In genomic region chr19:6360857-6361216, GRCh38 we compare ENCODE assay signal across 9 cellular contexts. TPM values are rescaled to one million over a fixed set of nuclear protein-coding genes. Genes with fewer than 3 reads are reported as not detected.
DNase-seq lines count a peak whose midpoint lies in the region; ATAC-seq and TF ChIP-seq lines count a peak whose summit lies in the region.
"Not testable (repeated sequence)": the region's sequence is repeated elsewhere in the genome, so short reads cannot be mapped to it uniquely, and the experiment has no call there.
"Had no signal": no experiment of that assay in that cellular context is flagged by ENCODE, and none has a peak within 500 bp of the region (broad histone marks: within the 10 kb centered on the region; RNA-seq: fewer than 3 reads in every experiment).

No MANE protein-coding gene starts in this region.

- peak overlapping the region in 1 of 2 donors; percentile 87 for H3K27ac ChIP-seq in breast epithelium
- peak overlapping the region; percentile 89 to 92 (median 90) for H3K27ac ChIP-seq in sigmoid colon
- peak overlapping the region; percentile 87 for H3K27ac ChIP-seq in vagina

- TF ChIP-seq EP300 in sigmoid colon (IDR thresholded peaks at IDR 0.05): not testable (repeated sequence)

- intact Hi-C loops in activated CD8-positive, alpha-beta T cell treated with anti-CD3 and anti-CD28 coated beads for 36 hours (cut with micrococcal nuclease); breast epithelium (cut with DNase I; ENCODE audit: low total_unique reads); mucosa of descending colon (cut with DNase I, micrococcal nuclease); sigmoid colon (cut with DNase I): not testable (repeated sequence)
- intact Hi-C loops in vagina (cut with DNase I): loop anchor here (10.0 kb wide), 1 partner anchor 146 kb away; no protein-coding TSS in a partner anchor

- H3K4me1 Mint-ChIP-seq in activated CD8-positive, alpha-beta T cell treated with anti-CD3 and anti-CD28 coated beads for 36 hours (ENCODE audit: low read depth): peaks cover 14% of the 10 kb centered on the region

- H3K36me3 ChIP-seq in NT2/D1 (ENCODE audit: insufficient read depth, insufficient read length, low read length): peaks cover 29% of the 10 kb centered on the region
- not testable (repeated sequence) for H3K36me3 ChIP-seq in breast epithelium; mucosa of descending colon (ENCODE audit: low read depth)
- peaks cover 3 to 27% (median 17%) of the 10 kb centered on the region in 4 donors for H3K36me3 ChIP-seq in sigmoid colon
- peaks cover 0 to 18% of the 10 kb centered on the region in 2 donors for H3K36me3 ChIP-seq in vagina

- not testable (repeated sequence) for H3K27me3 ChIP-seq in NT2/D1 (ENCODE audit: insufficient read depth, insufficient read length); breast epithelium; sigmoid colon; vagina

- not testable (repeated sequence) for H3K9me3 Mint-ChIP-seq in activated CD8-positive, alpha-beta T cell treated with anti-CD3 and anti-CD28 coated beads for 36 hours

- not testable (repeated sequence) for ATAC-seq in activated CD8-positive, alpha-beta T cell treated with anti-CD3 and anti-CD28 coated beads for 36 hours; mucosa of descending colon

- TF ChIP-seq CTCF in activated CD8-positive, alpha-beta T cell treated with anti-CD3 and anti-CD28 coated beads for 36 hours (IDR thresholded peaks at IDR 0.05); breast epithelium (IDR thresholded peaks at IDR 0.05); foreskin fibroblast (IDR thresholded peaks at IDR 0.05; ENCODE audit: low read depth, low read length); mucosa of descending colon (IDR thresholded peaks at IDR 0.05); sigmoid colon (IDR thresholded peaks at IDR 0.05); vagina (IDR thresholded peaks at IDR 0.05): not testable (repeated sequence)

- H3K27ac Mint-ChIP-seq in activated CD8-positive, alpha-beta T cell treated with anti-CD3 and anti-CD28 coated beads for 36 hours: peak overlapping the region; percentile 97

- H3K4me3 Mint-ChIP-seq in activated CD8-positive, alpha-beta T cell treated with anti-CD3 and anti-CD28 coated beads for 36 hours: peak overlapping the region; percentile 92

- not testable (repeated sequence) for H3K4me1 ChIP-seq in NT2/D1 (ENCODE audit: insufficient read depth, insufficient read length); breast epithelium; mucosa of descending colon (ENCODE audit: low read depth)
- H3K4me1 ChIP-seq in sigmoid colon (peaks cover 0 to 15% (median 13%) of the 10 kb centered on the region in 4 donors), vagina (peaks cover 16% of the 10 kb centered on the region)

- not testable (repeated sequence) for TF ChIP-seq POLR2A in breast epithelium (IDR thresholded peaks at IDR 0.05); sigmoid colon (IDR thresholded peaks at IDR 0.05); vagina (IDR thresholded peaks at IDR 0.05)

- H3K9me3 ChIP-seq in NT2/D1 (ENCODE audit: insufficient read depth, low read length); breast epithelium; mucosa of descending colon; sigmoid colon; vagina: not testable (repeated sequence)

- H3K4me3 ChIP-seq in GM08714 (ENCODE audit: low read length): peak overlapping the region; percentile 41; the same call in 1 of the 2 replicates
- not testable (repeated sequence) for H3K4me3 ChIP-seq in NT2/D1 (ENCODE audit: insufficient read length, low read depth)
- H3K4me3 ChIP-seq in breast epithelium: peak overlapping the region; percentile 79 to 95 (median 82)
- peak overlapping the region; percentile 80 to 82 for H3K4me3 ChIP-seq in foreskin fibroblast (ENCODE audit: low read depth in 1 of 2, low read length in 2 of 2)
- H3K4me3 ChIP-seq in mucosa of descending colon: peak overlapping the region; percentile 86
- H3K4me3 ChIP-seq in sigmoid colon: peak overlapping the region in 3 of 4 donors; percentile 87 to 93 (median 89)
- H3K4me3 ChIP-seq in vagina: peak overlapping the region in 1 of 2 donors; percentile 64

- peaks cover 27% of the 10 kb centered on the region for H3K36me3 Mint-ChIP-seq in activated CD8-positive, alpha-beta T cell treated with anti-CD3 and anti-CD28 coated beads for 36 hours (ENCODE audit: low read depth)

- not testable (repeated sequence) for DNase-seq in NT2/D1 (ENCODE audit: low read depth, low spot score); activated CD8-positive, alpha-beta T cell treated with anti-CD3 and anti-CD28 coated beads for 36 hours; breast epithelium (ENCODE audit: low spot score in 2 of 2); foreskin fibroblast; sigmoid colon; vagina (ENCODE audit: extremely low spot score in 2 of 2)
- DNase-seq in mucosa of descending colon: peak in 1 of 3 donors; percentile 48

- H3K27me3 Mint-ChIP-seq in activated CD8-positive, alpha-beta T cell treated with anti-CD3 and anti-CD28 coated beads for 36 hours: not testable (repeated sequence)

- POLR2A ChIA-PET in activated CD8-positive, alpha-beta T cell treated with anti-CD3 and anti-CD28 coated beads for 36 hours (lab: Charles Lee): interaction anchor here (0.8 to 3.4 kb wide), 3 partner anchors 9 to 33 kb away, joined by 3 to 20 read pairs (median 3); partner anchors contain the start of gene ALKBH7

- 91 to 94% methylated on average over 10 of the region's 10 CpGs for WGBS in sigmoid colon, 2 donors

- H3K9ac ChIP-seq in NT2/D1 (ENCODE audit: insufficient read length, low read depth): peak overlapping the region; percentile 42

- CTCF ChIA-PET in activated CD8-positive, alpha-beta T cell treated with anti-CD3 and anti-CD28 coated beads for 36 hours (lab: Charles Lee): not testable (repeated sequence)

RNA-seq across cellular contexts. Expression of gene CLPP, which starts 0.5 kb away (rescaled TPM):
- 100 to 1,000 TPM; 169 to 175 TPM for total RNA-seq in activated CD8-positive, alpha-beta T cell treated with anti-CD3 and anti-CD28 coated beads for 36 hours
- total RNA-seq in breast epithelium (10 to 100 TPM; 72.3 to 96.7 (median 75.8) TPM), mucosa of descending colon (10 to 100 TPM; 54.9 to 67.2 (median 61.1) TPM), sigmoid colon (10 to 100 TPM; 50.7 to 93.6 (median 70.8) TPM), vagina (85.9 TPM)
- 10 to 100 TPM; 72.1 to 98.3 (median 74.7) TPM for polyA plus RNA-seq in sigmoid colon

RNA-seq across cellular contexts. Expression of gene ALKBH7, which starts 11.8 kb away (rescaled TPM):
- 10 to 100 TPM; 34.9 to 40.1 TPM for total RNA-seq in activated CD8-positive, alpha-beta T cell treated with anti-CD3 and anti-CD28 coated beads for 36 hours
- total RNA-seq in breast epithelium (100 to 1,000 TPM in 1 of 3 donors, 10 to 100 TPM in 2; 68.3 to 101 (median 76.7) TPM), mucosa of descending colon (100 to 1,000 TPM in 2 of 3 donors, 10 to 100 TPM in 1; 87.5 to 173 (median 110) TPM), sigmoid colon (100 to 1,000 TPM in 1 of 4 donors, 10 to 100 TPM in 3; 65.8 to 146 (median 78.5) TPM), vagina (77.1 TPM)
- 100 to 1,000 TPM in 2 of 3 donors, 10 to 100 TPM in 1; 79.5 to 183 (median 175) TPM for polyA plus RNA-seq in sigmoid colon

RNA-seq across cellular contexts. Expression of gene PSPN, which starts 14.9 kb away (rescaled TPM):
- total RNA-seq in activated CD8-positive, alpha-beta T cell treated with anti-CD3 and anti-CD28 coated beads for 36 hours: 1 to 10 TPM; 1.2 to 1.4 TPM
- total RNA-seq in breast epithelium: under 1 TPM; 0.32 to 0.66 (median 0.59) TPM
- total RNA-seq in mucosa of descending colon: 1 to 10 TPM; 2.0 to 2.8 (median 2.5) TPM
- total RNA-seq in sigmoid colon: 1 to 10 TPM in 1 of 4 donors, under 1 TPM in 3; 0.41 to 5.8 (median 0.69) TPM
- polyA plus RNA-seq in sigmoid colon: 1 to 10 TPM in 2 of 3 donors, under 1 TPM in 1; 0.60 to 1.7 (median 1.4) TPM
- total RNA-seq in vagina: 0.25 TPM

RNA-seq across cellular contexts. Expression of gene ACER1, which starts 27.4 kb away (rescaled TPM):
- not detected for total RNA-seq in activated CD8-positive, alpha-beta T cell treated with anti-CD3 and anti-CD28 coated beads for 36 hours
- total RNA-seq in breast epithelium (under 1 TPM in 1 of 3 donors, not detected in 2; 0.33 TPM), mucosa of descending colon (not detected), sigmoid colon (not detected), vagina (not detected)
- under 1 TPM in 1 of 3 donors, not detected in 2; 0.19 TPM for polyA plus RNA-seq in sigmoid colon
- total RNA-seq: lung had no signal

RNA-seq across cellular contexts. Expression of gene GTF2F1, which starts 32.1 kb away (rescaled TPM):
- 10 to 100 TPM; 50.4 to 59.6 TPM for total RNA-seq in activated CD8-positive, alpha-beta T cell treated with anti-CD3 and anti-CD28 coated beads for 36 hours
- total RNA-seq in breast epithelium: 10 to 100 TPM; 46.7 to 51.0 (median 48.5) TPM
- 10 to 100 TPM; 51.1 to 63.1 (median 59.1) TPM for total RNA-seq in mucosa of descending colon
- total RNA-seq in sigmoid colon: 10 to 100 TPM; 34.9 to 48.2 (median 37.9) TPM
- polyA plus RNA-seq in sigmoid colon: 10 to 100 TPM; 54.3 to 78.3 (median 54.7) TPM
- total RNA-seq in vagina: 52.8 TPM
